Comparison of ENCODE assay signal across 19 cellular contexts in genomic region chr21:34404742-34405141, GRCh38. TPM values are rescaled to one million over a fixed set of nuclear protein-coding genes. Genes with fewer than 3 reads are reported as not detected.
"Had no signal": no experiment of that assay in that cellular context is flagged by ENCODE, and none has a peak within 500 bp of the region (broad histone marks: within the 10 kb centered on the region; RNA-seq: fewer than 3 reads in every experiment).

No MANE protein-coding gene starts in this region.

RNA-seq across cellular contexts. Expression of gene SMIM34, which starts 19.0 kb away (rescaled TPM):
- total RNA-seq: activated naive CD4-positive, alpha-beta T cell treated with anti-CD3 and anti-CD28 coated beads for 36 hours; activated naive CD4-positive, alpha-beta T cell treated with anti-CD3 and anti-CD28 coated beads, Interleukin-2, amount 50 U/mL, for 72 hours; activated naive CD8-positive, alpha-beta T cell treated with anti-CD3 and anti-CD28 coated beads for 36 hours; activated naive CD8-positive, alpha-beta T cell treated with anti-CD3 and anti-CD28 coated beads, Interleukin-2, amount 10 ng/mL, durations not matched to agents 7 days and 5 days; activated T-cell treated with anti-CD3 and anti-CD28 coated beads, Interleukin-2, amount 50 U/mL, for 4 hours; activated T-cell treated with anti-CD3 and anti-CD28 coated beads, Interleukin-2, amount 50 U/mL, for 72 hours; activated T-helper 1 cell treated with anti-CD3 and anti-CD28 coated beads, Interleukin-12 subunit alpha, Interleukin-12 subunit beta, Interleukin-2, Interleukin-4 antibody, amounts not matched to agents 30 ng/mL and 10 ng/mL and 1 ng/mL, durations not matched to agents 14 hours and 24 hours and 36 hours; activated T-helper 17 cell treated with anti-CD3 and anti-CD28 coated beads, Interleukin-2, amount 50 U/mL, for 72 hours; activated T-helper 2 cell treated with anti-CD3 and anti-CD28 coated beads, Interferon-gamma antibody, Interleukin-2, Interleukin-4, amounts not matched to agents 10 μg/mL and 5 μg/mL and 100 μg/mL, durations not matched to agents 14 hours and 24 hours and 36 hours; aorta; ascending aorta; astrocyte; body of pancreas; breast epithelium; cardiac muscle cell; cerebellum; chondrocyte had no signal
- polyA plus RNA-seq: adrenal gland, aorta, cardiac muscle cell had no signal

RNA-seq across cellular contexts. Expression of gene SMIM11, which starts 29.4 kb away (rescaled TPM):
- total RNA-seq: ascending aorta had no signal

RNA-seq across cellular contexts. Expression of gene KCNE2, which starts 40.9 kb away (rescaled TPM):
- total RNA-seq: activated naive CD4-positive, alpha-beta T cell treated with anti-CD3 and anti-CD28 coated beads for 36 hours; activated naive CD8-positive, alpha-beta T cell treated with anti-CD3 and anti-CD28 coated beads for 36 hours; activated naive CD8-positive, alpha-beta T cell treated with anti-CD3 and anti-CD28 coated beads, Interleukin-2, amount 10 ng/mL, durations not matched to agents 7 days and 5 days; activated T-cell treated with anti-CD3 and anti-CD28 coated beads, Interleukin-2, amount 50 U/mL, for 4 hours; activated T-helper 1 cell treated with anti-CD3 and anti-CD28 coated beads, Interleukin-12 subunit alpha, Interleukin-12 subunit beta, Interleukin-2, Interleukin-4 antibody, amounts not matched to agents 30 ng/mL and 10 ng/mL and 1 ng/mL, durations not matched to agents 14 hours and 24 hours and 36 hours; activated T-helper 17 cell treated with anti-CD3 and anti-CD28 coated beads, Interleukin-2, amount 50 U/mL, for 72 hours; activated T-helper 2 cell treated with anti-CD3 and anti-CD28 coated beads, Interferon-gamma antibody, Interleukin-2, Interleukin-4, amounts not matched to agents 10 μg/mL and 5 μg/mL and 100 μg/mL, durations not matched to agents 14 hours and 24 hours and 36 hours; ascending aorta; body of pancreas; bronchial epithelial cell had no signal
